Comparison of ENCODE assay signal across 35 cellular contexts in genomic region chr4:120506536-120506935, GRCh38.
"Had no signal": no experiment of that assay in that cellular context is flagged by ENCODE, and none has a peak within 500 bp of the region (broad histone marks: within the 10 kb centered on the region; RNA-seq: fewer than 3 reads in every experiment).

No MANE protein-coding gene starts in this region.

- H3K9me3 ChIP-seq: MG63 had no signal

- H3K36me3 ChIP-seq: MG63 had no signal

- H3K27ac ChIP-seq: KMS-11 had no signal

- H3K4me3 ChIP-seq: MG63 had no signal

- DNase-seq: Karpas-422, Kasumi-1, KG1, MG63, MM.1S, MV-4-11, NCI-H1048, NCI-H1092, NCI-H1092 treated with DMSO at 0.1 percent for 48 hours, NCI-H1105, NCI-H1105 treated with DMSO at 0.1 percent for 48 hours, NCI-H1417, NCI-H1417 treated with DMSO at 0.1 percent for 48 hours, NCI-H1436, NCI-H1436 treated with DMSO at 0.1 percent for 48 hours, NCI-H146, NCI-H1694, NCI-H1694 treated with DMSO at 0.1 percent for 48 hours, NCI-H187, NCI-H187 treated with DMSO at 0.1 percent for 48 hours, NCI-H1930, NCI-H2029, NCI-H2029 treated with DMSO at 0.1 percent for 48 hours, NCI-H2081, NCI-H2081 treated with DMSO at 0.1 percent for 48 hours, NCI-H2107, NCI-H2171, NCI-H2171 treated with DMSO at 0.1 percent for 48 hours, NCI-H2227 treated with DMSO at 0.1 percent for 48 hours, NCI-H226, NCI-H345, NCI-H446, NCI-H446 treated with DMSO at 0.1 percent for 48 hours, NCI-H510A had no signal

- H3K27me3 ChIP-seq: MG63 had no signal

- H3K4me2 ChIP-seq: KMS-11 had no signal
